Comparison of ENCODE assay signal across 11 cellular contexts in the genomic region with DNA sequence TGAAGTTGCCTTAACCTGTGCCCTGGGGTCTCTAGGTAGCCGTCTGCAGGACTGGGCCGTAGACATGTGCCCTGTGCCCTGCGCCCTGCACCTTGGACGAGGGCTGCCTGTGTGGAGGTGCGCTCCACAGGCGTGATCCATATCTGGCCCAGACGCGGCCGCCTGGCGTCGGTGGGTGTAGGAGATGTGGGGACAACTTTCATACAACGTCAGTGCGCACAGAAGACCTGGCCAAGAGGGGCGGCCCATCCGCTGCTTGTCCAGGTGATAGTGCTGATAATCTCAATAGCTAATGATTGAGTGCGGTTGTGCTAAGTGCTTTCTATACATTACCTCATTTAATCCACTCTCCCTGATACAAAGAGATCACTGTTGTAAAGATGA. TPM values are rescaled to one million over a fixed set of nuclear protein-coding genes. Genes with fewer than 3 reads are reported as not detected.
DNase-seq lines count a peak whose midpoint lies in the region; ATAC-seq, FAIRE-seq and TF ChIP-seq lines count a peak whose summit lies in the region.
"Had no signal": no experiment of that assay in that cellular context is flagged by ENCODE, and none has a peak within 500 bp of the region (broad histone marks: within the 10 kb centered on the region; RNA-seq: fewer than 3 reads in every experiment).

No MANE protein-coding gene starts in this region.

- peaks cover 41% of the 10 kb centered on the region for H3K4me1 Mint-ChIP-seq in activated naive CD8-positive, alpha-beta T cell treated with anti-CD3 and anti-CD28 coated beads for 36 hours

- FAIRE-seq in A549 (lab: Jason Lieb, UNC): no peak
- peak; percentile 5 for FAIRE-seq in GM12892 (lab: Jason Lieb, UNC)
- FAIRE-seq: colon had no signal

- H3K9me3 ChIP-seq in A549: no peaks in the 10 kb centered on the region
- H3K9me3 ChIP-seq in mucosa of stomach (ENCODE audit: control insufficient read depth, low read length): no peaks in the 10 kb centered on the region
- H3K9me3 ChIP-seq: right atrium auricular region had no signal

- peak overlapping the region in 1 of 2 experiments; percentile 86; a peak in 2 of 6 replicates for H3K27ac ChIP-seq in A549
- no peak overlapping the region for H3K27ac ChIP-seq in brain microvascular endothelial cell
- H3K27ac ChIP-seq: right atrium auricular region had no signal

- no peaks in the 10 kb centered on the region for H3K27me3 Mint-ChIP-seq in activated naive CD8-positive, alpha-beta T cell treated with anti-CD3 and anti-CD28 coated beads for 36 hours

- H3K9ac ChIP-seq in mucosa of stomach (ENCODE audit: low read length): no peak overlapping the region

- WGBS in A549 (ENCODE audit: missing lambda C conversion rate): 75% methylated on average over 10 of the region's 16 CpGs

- peaks cover 27% of the 10 kb centered on the region for H3K36me3 Mint-ChIP-seq in activated naive CD8-positive, alpha-beta T cell treated with anti-CD3 and anti-CD28 coated beads for 36 hours

- no peaks in the 10 kb centered on the region for H3K36me3 ChIP-seq in mucosa of stomach (ENCODE audit: control insufficient read depth, insufficient read depth, low read length)
- H3K36me3 ChIP-seq in brain microvascular endothelial cell (replicated peaks): no peaks in the 10 kb centered on the region
- H3K36me3 ChIP-seq: right atrium auricular region had no signal

- ATAC-seq in A549 (no peak; a peak in 1 of 6 replicates), GM18873 (IDR thresholded peaks at IDR 0.05; ENCODE audit: low FRiP score, unreplicated experiment) (no peak)

- CTCF ChIA-PET in A549 (lab: Yijun Ruan, JAX): interaction anchor here (1.4 to 2.5 kb wide), 2 partner anchors 83 to 158 kb away, joined by 4 to 33 read pairs; no protein-coding TSS in a partner anchor

- H3K4me3 ChIP-seq in A549: peak overlapping the region; percentile 60; the same call in 1 of the 3 replicates
- peak overlapping the region; percentile 14 for H3K4me3 ChIP-seq in mucosa of stomach (ENCODE audit: low read length)
- H3K4me3 ChIP-seq in brain microvascular endothelial cell (ENCODE audit: low read depth, low read length): no peak overlapping the region

- H3K4me2 ChIP-seq in A549: peak overlapping the region; percentile 82

- peaks cover 7% of the 10 kb centered on the region for H3K9me3 Mint-ChIP-seq in activated naive CD8-positive, alpha-beta T cell treated with anti-CD3 and anti-CD28 coated beads for 36 hours

- H3K4me1 ChIP-seq in A549: no peaks in the 10 kb centered on the region
- peaks cover 14% of the 10 kb centered on the region for H3K4me1 ChIP-seq in mucosa of stomach (ENCODE audit: control insufficient read depth, insufficient read depth, low read length)

- POLR2A ChIA-PET in A549 (lab: Yijun Ruan, JAX): no interaction called here

- peaks cover 17% of the 10 kb centered on the region for H3K27me3 ChIP-seq in mucosa of stomach (ENCODE audit: control insufficient read depth, insufficient read depth, low read length)
- peaks cover 11% of the 10 kb centered on the region for H3K27me3 ChIP-seq in brain microvascular endothelial cell (replicated peaks)
- H3K27me3 ChIP-seq: right atrium auricular region had no signal

- in situ Hi-C loops in brain microvascular endothelial cell (cut with HindIII; ENCODE audit: low pct_ligation_motif_present, low sequenced_read_pairs): no loop called here

- H3K4me3 Mint-ChIP-seq in activated naive CD8-positive, alpha-beta T cell treated with anti-CD3 and anti-CD28 coated beads for 36 hours: peak overlapping the region; percentile 97

- no peak for TF ChIP-seq EP300 in A549 (IDR thresholded peaks at IDR 0.05)

- no peak for TF ChIP-seq CTCF in A549 (IDR thresholded peaks at IDR 0.05)
- no peak for TF ChIP-seq CTCF in brain microvascular endothelial cell (IDR thresholded peaks at IDR 0.05; ENCODE audit: low read depth, low read length, missing control alignments)

- H3K27ac Mint-ChIP-seq in activated naive CD8-positive, alpha-beta T cell treated with anti-CD3 and anti-CD28 coated beads for 36 hours: peak overlapping the region; percentile 95

- DNase-seq in A549 (ENCODE audit: low read depth in 1 of 2, low spot score in 1 of 2) (no peak), GM12892 (ENCODE audit: insufficient read length) (no peak), dermis blood vessel endothelial cell (no peak), brain microvascular endothelial cell (no peak)
- DNase-seq in activated naive CD8-positive, alpha-beta T cell treated with anti-CD3 and anti-CD28 coated beads for 36 hours: no peak
- no peak for DNase-seq in stimulated activated CD4-positive, alpha-beta T cell treated with anti-CD3 and anti-CD28 coated beads, Interleukin-1b, Interleukin-23, amount 100 ng/mL, for 48 hours

- TF ChIP-seq RAD21 in A549 (conservative IDR thresholded peaks at IDR 0.05 in 1 of 2, IDR thresholded peaks at IDR 0.05 in 1 of 2): no peak

- TF ChIP-seq POLR2A in A549 (IDR thresholded peaks at IDR 0.05; ENCODE audit: low read length) (no peak), GM12892 (IDR thresholded peaks at IDR 0.05; ENCODE audit: low read depth, low read length) (no peak)

TF ChIP-seq in A549, 52 proteins besides CTCF, POLR2A, EP300 and RAD21:
- TF ChIP-seq RNF2 (IDR thresholded peaks at IDR 0.05; ENCODE audit: borderline replicate concordance, low read depth): no peak

RNA-seq across cellular contexts. Expression of a gene that starts 0.7 kb away (rescaled TPM):
- 1.2 and 1.3 TPM in 2 replicates for polyA plus RNA-seq in A549 (2011; rRNA removed)
- 0.25 and 0.29 TPM in 2 replicates for polyA plus RNA-seq in A549 (2012; cell fraction: cytosol; rRNA removed)
- polyA plus RNA-seq in A549 (2012; cell fraction: nucleus; rRNA removed): 0.26 and 0.30 TPM in 2 replicates
- polyA plus RNA-seq in A549 (2017; fragmentation: RNase III; extraction: RNeasy Plus Mini Kit Qiagen cat#74134 plus additional on column Dnase treatment): 0.70 to 0.92 TPM (median 0.71 TPM) in 3 replicates
- 2.0 and 2.5 TPM in 2 replicates for polyA minus RNA-seq in A549 (2011; rRNA and poly(A)+ RNA removed)
- 18.1 TPM for polyA plus RNA-seq in GM12892 (2012; ENCODE audit: missing spikeins)
- 10 to 100 TPM; 42.7 to 46.6 TPM for total RNA-seq in activated naive CD8-positive, alpha-beta T cell treated with anti-CD3 and anti-CD28 coated beads for 36 hours
- 0.37 and 0.51 TPM in 2 replicates for total RNA-seq in dermis blood vessel endothelial cell
- total RNA-seq: LHCN-M2 had no signal

Comparison
In these comparisons a context has a peak if more than half of its experiments do, and no peak if none do; other contexts are left out.
1. RNA of a gene that starts 0.7 kb away (total RNA-seq): 42.7 to 46.6 TPM in activated naive CD8-positive, alpha-beta T cell treated with anti-CD3 and anti-CD28 coated beads for 36 hours; 0.37 to 0.51 TPM in dermis blood vessel endothelial cell; every median in the first group is over 10 times any median in the second.